ENCODE assay signal across 13 cellular contexts in the genomic region with DNA sequence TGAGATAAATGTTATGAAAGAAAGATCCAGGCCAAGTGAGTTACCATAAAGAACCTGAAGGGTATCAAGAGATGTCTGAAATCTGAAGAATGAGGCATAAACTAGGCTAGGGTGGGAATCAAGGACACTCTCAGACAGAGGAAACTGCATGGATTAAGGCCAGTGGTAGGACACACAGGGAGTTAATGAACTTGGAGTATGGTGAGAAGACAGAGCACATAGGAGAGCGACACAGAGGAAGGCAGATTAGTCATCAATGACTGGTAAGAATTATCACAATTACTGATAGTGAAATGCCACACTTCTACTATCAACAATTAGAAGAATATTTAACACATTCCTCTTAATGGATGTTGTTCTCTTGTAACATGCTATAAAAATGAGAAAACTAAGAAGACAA.
DNase-seq lines count a peak whose midpoint lies in the region; ATAC-seq and TF ChIP-seq lines count a peak whose summit lies in the region.
"Had no signal": no experiment of that assay in that cellular context is flagged by ENCODE, and none has a peak within 500 bp of the region (broad histone marks: within the 10 kb centered on the region; RNA-seq: fewer than 3 reads in every experiment).

No MANE protein-coding gene starts in this region.

- H3K36me3 Mint-ChIP-seq in activated CD8-positive, alpha-beta T cell treated with anti-CD3 and anti-CD28 coated beads for 36 hours (ENCODE audit: low read depth) = peaks cover 11% of the 10 kb centered on the region
- peaks cover 16% of the 10 kb centered on the region for H3K36me3 Mint-ChIP-seq in activated CD8-positive, alpha-beta T cell treated with anti-CD3 and anti-CD28 coated beads, Interleukin-2, amount 10 ng/mL, durations not matched to agents 7 days and 5 days (ENCODE audit: low read depth)
- H3K36me3 Mint-ChIP-seq in T-cell (peaks cover 18% of the 10 kb centered on the region), chondrocyte (ENCODE audit: low read depth) (peaks cover 6% of the 10 kb centered on the region)
- H3K36me3 Mint-ChIP-seq in natural killer cell treated with Interleukin-12 subunit alpha and Interleukin-12 subunit beta and Interleukin-15 and Interleukin-18, amount 100 ng/mL, for 72 hours = no peaks in the 10 kb centered on the region
- H3K36me3 Mint-ChIP-seq: IgD-negative memory B cell had no signal

- TF ChIP-seq CTCF in activated CD8-positive, alpha-beta T cell treated with anti-CD3 and anti-CD28 coated beads for 36 hours (IDR thresholded peaks at IDR 0.05) = no peak
- TF ChIP-seq CTCF in chondrocyte (IDR thresholded peaks at IDR 0.05) = no peak

- no peak for DNase-seq in activated CD8-positive, alpha-beta T cell treated with anti-CD3 and anti-CD28 coated beads for 36 hours
- DNase-seq in activated CD8-positive, alpha-beta T cell treated with anti-CD3 and anti-CD28 coated beads, Interleukin-2, amount 10 ng/mL, durations not matched to agents 7 days and 5 days = no peak
- DNase-seq in T-cell = no peak
- no peak for DNase-seq in chondrocyte (ENCODE audit: low spot score)
- DNase-seq in natural killer cell treated with Interleukin-12 subunit alpha and Interleukin-12 subunit beta and Interleukin-15 and Interleukin-18, amount 100 ng/mL, for 72 hours (ENCODE audit: low spot score) = no peak
- no peak for DNase-seq in OCI-M2 (lab: John Stamatoyannopoulos, UW; ENCODE audit: unreplicated experiment)
- DNase-seq in NCI-H1092 (lab: John Stamatoyannopoulos, UW) = no peak
- DNase-seq: DMS153; NCI-H1417 treated with DMSO at 0.1 percent for 48 hours; SHP77 treated with DMSO at 0.1 percent for 48 hours; stimulated activated CD4-positive, alpha-beta T cell treated with anti-CD3 and anti-CD28 coated beads, Interleukin-2, amount 100 ng/mL, for 24 hours had no signal

- peak; percentile 52 for ATAC-seq in activated CD8-positive, alpha-beta T cell treated with anti-CD3 and anti-CD28 coated beads for 36 hours
- ATAC-seq in activated CD8-positive, alpha-beta T cell treated with anti-CD3 and anti-CD28 coated beads, Interleukin-2, amount 10 ng/mL, durations not matched to agents 7 days and 5 days = no peak
- ATAC-seq in T-cell (replicated peaks in 1 of 4) (no peak), GM19463 (IDR thresholded peaks at IDR 0.05; ENCODE audit: unreplicated experiment) (no peak)
- peak; percentile 56 to 68 for ATAC-seq in natural killer cell treated with Interleukin-12 subunit alpha and Interleukin-12 subunit beta and Interleukin-15 and Interleukin-18, amount 100 ng/mL, for 72 hours

- CTCF ChIA-PET in activated CD8-positive, alpha-beta T cell treated with anti-CD3 and anti-CD28 coated beads for 36 hours (lab: Charles Lee) = no interaction called here
- CTCF ChIA-PET in activated CD8-positive, alpha-beta T cell treated with anti-CD3 and anti-CD28 coated beads, Interleukin-2, amount 10 ng/mL, durations not matched to agents 7 days and 5 days (lab: Charles Lee) = no interaction called here
- CTCF ChIA-PET in T-cell (lab: Charles Lee) = no interaction called here

- peaks cover 23% of the 10 kb centered on the region for H3K4me1 Mint-ChIP-seq in activated CD8-positive, alpha-beta T cell treated with anti-CD3 and anti-CD28 coated beads for 36 hours (ENCODE audit: low read depth)
- peaks cover 21% of the 10 kb centered on the region for H3K4me1 Mint-ChIP-seq in activated CD8-positive, alpha-beta T cell treated with anti-CD3 and anti-CD28 coated beads, Interleukin-2, amount 10 ng/mL, durations not matched to agents 7 days and 5 days (ENCODE audit: low read depth)
- H3K4me1 Mint-ChIP-seq in T-cell (peaks cover 17 to 27% (median 20%) of the 10 kb centered on the region in 3 donors), chondrocyte (ENCODE audit: low read depth) (no peaks in the 10 kb centered on the region)
- H3K4me1 Mint-ChIP-seq in natural killer cell treated with Interleukin-12 subunit alpha and Interleukin-12 subunit beta and Interleukin-15 and Interleukin-18, amount 100 ng/mL, for 72 hours (ENCODE audit: low read depth in 2 of 2) = peaks cover 16 to 28% of the 10 kb centered on the region in 2 donors

- no peaks in the 10 kb centered on the region for H3K27me3 Mint-ChIP-seq in activated CD8-positive, alpha-beta T cell treated with anti-CD3 and anti-CD28 coated beads for 36 hours
- H3K27me3 Mint-ChIP-seq in activated CD8-positive, alpha-beta T cell treated with anti-CD3 and anti-CD28 coated beads, Interleukin-2, amount 10 ng/mL, durations not matched to agents 7 days and 5 days (ENCODE audit: low read depth) = no peaks in the 10 kb centered on the region
- H3K27me3 Mint-ChIP-seq in T-cell = no peaks in the 10 kb centered on the region
- H3K27me3 Mint-ChIP-seq in chondrocyte (ENCODE audit: low read depth) = no peaks in the 10 kb centered on the region
- no peaks in the 10 kb centered on the region for H3K27me3 Mint-ChIP-seq in natural killer cell treated with Interleukin-12 subunit alpha and Interleukin-12 subunit beta and Interleukin-15 and Interleukin-18, amount 100 ng/mL, for 72 hours
- H3K27me3 Mint-ChIP-seq: IgD-negative memory B cell had no signal

- no peaks in the 10 kb centered on the region for H3K9me3 Mint-ChIP-seq in activated CD8-positive, alpha-beta T cell treated with anti-CD3 and anti-CD28 coated beads for 36 hours
- H3K9me3 Mint-ChIP-seq in activated CD8-positive, alpha-beta T cell treated with anti-CD3 and anti-CD28 coated beads, Interleukin-2, amount 10 ng/mL, durations not matched to agents 7 days and 5 days (ENCODE audit: insufficient read depth) = no peaks in the 10 kb centered on the region
- H3K9me3 Mint-ChIP-seq in T-cell = no peaks in the 10 kb centered on the region
- no peaks in the 10 kb centered on the region for H3K9me3 Mint-ChIP-seq in chondrocyte (ENCODE audit: low read depth)
- H3K9me3 Mint-ChIP-seq in natural killer cell treated with Interleukin-12 subunit alpha and Interleukin-12 subunit beta and Interleukin-15 and Interleukin-18, amount 100 ng/mL, for 72 hours = no peaks in the 10 kb centered on the region
- H3K9me3 Mint-ChIP-seq: IgD-negative memory B cell had no signal

- peak overlapping the region; percentile 67 for H3K27ac Mint-ChIP-seq in activated CD8-positive, alpha-beta T cell treated with anti-CD3 and anti-CD28 coated beads for 36 hours
- no peak overlapping the region for H3K27ac Mint-ChIP-seq in activated CD8-positive, alpha-beta T cell treated with anti-CD3 and anti-CD28 coated beads, Interleukin-2, amount 10 ng/mL, durations not matched to agents 7 days and 5 days
- H3K27ac Mint-ChIP-seq in T-cell (peak overlapping the region; percentile 82 to 85), chondrocyte (ENCODE audit: unreplicated experiment) (peak overlapping the region; percentile 29)
- H3K27ac Mint-ChIP-seq in natural killer cell treated with Interleukin-12 subunit alpha and Interleukin-12 subunit beta and Interleukin-15 and Interleukin-18, amount 100 ng/mL, for 72 hours = peak overlapping the region; percentile 73 to 78

- intact Hi-C loops in activated CD8-positive, alpha-beta T cell treated with anti-CD3 and anti-CD28 coated beads for 36 hours (cut with micrococcal nuclease) = no loop called here

- no peak overlapping the region for H3K4me3 Mint-ChIP-seq in activated CD8-positive, alpha-beta T cell treated with anti-CD3 and anti-CD28 coated beads for 36 hours
- H3K4me3 Mint-ChIP-seq in activated CD8-positive, alpha-beta T cell treated with anti-CD3 and anti-CD28 coated beads, Interleukin-2, amount 10 ng/mL, durations not matched to agents 7 days and 5 days = no peak overlapping the region
- no peak overlapping the region for H3K4me3 Mint-ChIP-seq in T-cell
- no peak overlapping the region for H3K4me3 Mint-ChIP-seq in chondrocyte (ENCODE audit: unreplicated experiment)
- peak overlapping the region; percentile 81 for H3K4me3 Mint-ChIP-seq in natural killer cell treated with Interleukin-12 subunit alpha and Interleukin-12 subunit beta and Interleukin-15 and Interleukin-18, amount 100 ng/mL, for 72 hours
- H3K4me3 Mint-ChIP-seq: IgD-negative memory B cell had no signal

- POLR2A ChIA-PET in activated CD8-positive, alpha-beta T cell treated with anti-CD3 and anti-CD28 coated beads for 36 hours (lab: Charles Lee) = no interaction called here
- POLR2A ChIA-PET in activated CD8-positive, alpha-beta T cell treated with anti-CD3 and anti-CD28 coated beads, Interleukin-2, amount 10 ng/mL, durations not matched to agents 7 days and 5 days (lab: Charles Lee) = no interaction called here
- POLR2A ChIA-PET in T-cell (lab: Charles Lee) = no interaction called here

Comparison
In these comparisons a context has a peak if more than half of its experiments do, and no peak if none do; other contexts are left out.
1. ATAC-seq: peak in activated CD8-positive, alpha-beta T cell treated with anti-CD3 and anti-CD28 coated beads for 36 hours (single experiment) and natural killer cell treated with Interleukin-12 subunit alpha and Interleukin-12 subunit beta and Interleukin-15 and Interleukin-18, amount 100 ng/mL, for 72 hours (2 of 2); none in activated CD8-positive, alpha-beta T cell treated with anti-CD3 and anti-CD28 coated beads, Interleukin-2, amount 10 ng/mL, durations not matched to agents 7 days and 5 days (single experiment), T-cell (0 of 4) and GM19463 (single experiment).